Comparison of ENCODE assay signal across 8 cellular contexts in the genomic region with DNA sequence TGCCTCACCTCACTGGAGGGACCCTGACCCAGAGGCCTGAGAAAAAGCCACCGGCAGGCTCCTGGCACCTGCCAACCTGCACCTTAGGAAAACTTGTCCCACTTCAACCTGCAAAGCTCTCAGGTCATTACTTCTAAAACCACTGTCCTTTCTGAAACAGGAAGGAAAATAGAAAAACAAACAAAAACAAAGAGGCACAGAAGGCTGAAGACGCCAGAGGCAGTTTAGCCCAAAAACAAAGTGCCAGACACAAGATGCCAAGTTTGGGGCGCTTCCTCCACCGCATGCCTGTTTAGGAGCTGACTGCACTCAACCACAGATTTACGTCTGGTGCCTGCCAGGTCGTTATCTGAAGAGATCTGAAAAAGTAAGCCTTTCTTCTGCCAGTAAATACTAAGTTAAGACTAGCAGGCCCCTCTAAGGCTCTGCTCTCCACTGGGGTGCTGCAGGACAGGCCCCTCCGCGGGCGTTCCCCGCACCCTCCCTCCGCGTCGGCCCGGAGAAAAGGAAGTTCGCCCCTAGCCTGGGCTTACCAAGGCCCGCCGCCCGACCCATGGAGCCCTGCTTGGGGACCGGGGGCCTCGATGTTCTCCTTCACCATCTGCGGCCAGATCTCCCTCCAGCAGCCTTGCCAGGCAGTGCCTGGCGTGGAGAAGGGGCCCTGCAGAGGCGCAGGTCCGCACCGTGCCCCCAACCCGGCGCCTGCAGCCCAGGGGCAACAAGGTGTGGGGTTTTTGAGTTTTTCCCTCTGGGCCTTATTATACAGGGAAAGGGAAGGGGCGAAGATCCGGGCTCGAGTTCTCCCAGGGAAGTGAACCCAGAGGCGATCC. TPM values are rescaled to one million over a fixed set of nuclear protein-coding genes. Genes with fewer than 3 reads are reported as not detected.
DNase-seq lines count a peak whose midpoint lies in the region; ATAC-seq and TF ChIP-seq lines count a peak whose summit lies in the region.

No MANE protein-coding gene starts in this region.

- H3K27me3 Mint-ChIP-seq in WTC11 (ENCODE audit: low read depth): peaks cover 46% of the 10 kb centered on the region

- ATAC-seq in HG02610 (IDR thresholded peaks at IDR 0.05; ENCODE audit: unreplicated experiment) (peak; percentile 27), WTC11 (peak; percentile 53), omental fat pad (ENCODE audit: low FRiP score) (peak; percentile 30), GM18870 (IDR thresholded peaks at IDR 0.05; ENCODE audit: unreplicated experiment) (no peak), GM18868 (IDR thresholded peaks at IDR 0.05; ENCODE audit: unreplicated experiment) (no peak)

- CTCF ChIA-PET in GM10248 (lab: Yijun Ruan, JAX) (no interaction called here), WTC11 (lab: Charles Lee) (no interaction called here)

- H3K27ac Mint-ChIP-seq in WTC11: no peak overlapping the region

- WGBS in esophagus squamous epithelium, 2 donors: 10 to 11% methylated on average over 2 to 5 of the region's 31 CpGs

- intact Hi-C loops in esophagus squamous epithelium (cut with DNase I): no loop called here

- H3K4me1 Mint-ChIP-seq in WTC11: no peaks in the 10 kb centered on the region

- peaks cover 0 to 3% (median 0%) of the 10 kb centered on the region in 4 donors for H3K27me3 ChIP-seq in esophagus squamous epithelium

- H3K9me3 Mint-ChIP-seq in WTC11: 0 out of 2 replicates have a peak, but pooled peaks cover 3% of the 10 kb centered on the region

- no peaks in the 10 kb centered on the region for H3K9me3 ChIP-seq in esophagus squamous epithelium

- TF ChIP-seq POLR2A in esophagus squamous epithelium (IDR thresholded peaks at IDR 0.05): no peak

- H3K4me3 Mint-ChIP-seq in WTC11: peak overlapping the region; percentile 58

- no peak for TF ChIP-seq CTCF in GM10248 (IDR thresholded peaks at IDR 0.05; ENCODE audit: control extremely low read depth, extremely low read depth, low read depth, missing control alignments)
- TF ChIP-seq CTCF in WTC11 (IDR thresholded peaks at IDR 0.05): no peak
- TF ChIP-seq CTCF in esophagus squamous epithelium (IDR thresholded peaks at IDR 0.05): no peak
- no peak for TF ChIP-seq CTCF in omental fat pad (IDR thresholded peaks at IDR 0.05)

- peak overlapping the region; percentile 58 to 78 (median 74) for H3K4me3 ChIP-seq in esophagus squamous epithelium

- peaks cover 0 to 26% (median 7%) of the 10 kb centered on the region in 3 donors for H3K4me1 ChIP-seq in esophagus squamous epithelium

- no peaks in the 10 kb centered on the region; the same call in 1 of the 2 replicates for H3K36me3 Mint-ChIP-seq in WTC11

- H3K36me3 ChIP-seq in esophagus squamous epithelium: peaks cover 0 to 39% (median 0%) of the 10 kb centered on the region in 3 donors

- H3K27ac ChIP-seq in esophagus squamous epithelium: peak overlapping the region in 3 of 4 donors; percentile 35 to 73 (median 63)

- peak; percentile 14 for DNase-seq in GM10248 (ENCODE audit: extremely low spot score)
- peak; percentile 13 for DNase-seq in WTC11 (ENCODE audit: low spot score)
- DNase-seq in esophagus squamous epithelium (lab: John Stamatoyannopoulos, UW): no peak
- no peak for DNase-seq in omental fat pad (ENCODE audit: low spot score)
- DNase-seq in midbrain (lab: John Stamatoyannopoulos, UW): no peak

- POLR2A ChIA-PET in GM10248 (lab: Yijun Ruan, JAX): no interaction called here
- POLR2A ChIA-PET in WTC11 (lab: Charles Lee): no interaction called here

TF ChIP-seq in WTC11, 78 proteins besides CTCF, POLR2A, EP300 and RAD21:
- no peak for TF ChIP-seq TEAD4 (CRISPR knock-in tag; IDR thresholded peaks at IDR 0.05)
- TF ChIP-seq GTF2I (CRISPR knock-in tag; conservative IDR thresholded peaks at IDR 0.05): no peak
- no peak for TF ChIP-seq ZNF263 (CRISPR knock-in tag; IDR thresholded peaks at IDR 0.05; ENCODE audit: low read depth)
- TF ChIP-seq, protein P1, sequence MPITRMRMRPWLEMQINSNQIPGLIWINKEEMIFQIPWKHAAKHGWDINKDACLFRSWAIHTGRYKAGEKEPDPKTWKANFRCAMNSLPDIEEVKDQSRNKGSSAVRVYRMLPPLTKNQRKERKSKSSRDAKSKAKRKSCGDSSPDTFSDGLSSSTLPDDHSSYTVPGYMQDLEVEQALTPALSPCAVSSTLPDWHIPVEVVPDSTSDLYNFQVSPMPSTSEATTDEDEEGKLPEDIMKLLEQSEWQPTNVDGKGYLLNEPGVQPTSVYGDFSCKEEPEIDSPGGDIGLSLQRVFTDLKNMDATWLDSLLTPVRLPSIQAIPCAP (CRISPR knock-in tag; IDR thresholded peaks at IDR 0.05): no peak
- TF ChIP-seq, protein P2, sequence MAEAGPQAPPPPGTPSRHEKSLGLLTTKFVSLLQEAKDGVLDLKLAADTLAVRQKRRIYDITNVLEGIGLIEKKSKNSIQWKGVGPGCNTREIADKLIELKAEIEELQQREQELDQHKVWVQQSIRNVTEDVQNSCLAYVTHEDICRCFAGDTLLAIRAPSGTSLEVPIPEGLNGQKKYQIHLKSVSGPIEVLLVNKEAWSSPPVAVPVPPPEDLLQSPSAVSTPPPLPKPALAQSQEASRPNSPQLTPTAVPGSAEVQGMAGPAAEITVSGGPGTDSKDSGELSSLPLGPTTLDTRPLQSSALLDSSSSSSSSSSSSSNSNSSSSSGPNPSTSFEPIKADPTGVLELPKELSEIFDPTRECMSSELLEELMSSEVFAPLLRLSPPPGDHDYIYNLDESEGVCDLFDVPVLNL (CRISPR knock-in tag; IDR thresholded peaks at IDR 0.05; ENCODE audit: borderline replicate concordance, low read depth): no peak
- TF ChIP-seq, protein P3, sequence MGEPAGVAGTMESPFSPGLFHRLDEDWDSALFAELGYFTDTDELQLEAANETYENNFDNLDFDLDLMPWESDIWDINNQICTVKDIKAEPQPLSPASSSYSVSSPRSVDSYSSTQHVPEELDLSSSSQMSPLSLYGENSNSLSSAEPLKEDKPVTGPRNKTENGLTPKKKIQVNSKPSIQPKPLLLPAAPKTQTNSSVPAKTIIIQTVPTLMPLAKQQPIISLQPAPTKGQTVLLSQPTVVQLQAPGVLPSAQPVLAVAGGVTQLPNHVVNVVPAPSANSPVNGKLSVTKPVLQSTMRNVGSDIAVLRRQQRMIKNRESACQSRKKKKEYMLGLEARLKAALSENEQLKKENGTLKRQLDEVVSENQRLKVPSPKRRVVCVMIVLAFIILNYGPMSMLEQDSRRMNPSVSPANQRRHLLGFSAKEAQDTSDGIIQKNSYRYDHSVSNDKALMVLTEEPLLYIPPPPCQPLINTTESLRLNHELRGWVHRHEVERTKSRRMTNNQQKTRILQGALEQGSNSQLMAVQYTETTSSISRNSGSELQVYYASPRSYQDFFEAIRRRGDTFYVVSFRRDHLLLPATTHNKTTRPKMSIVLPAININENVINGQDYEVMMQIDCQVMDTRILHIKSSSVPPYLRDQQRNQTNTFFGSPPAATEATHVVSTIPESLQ (CRISPR knock-in tag; IDR thresholded peaks at IDR 0.05): no peak
- no peak for TF ChIP-seq ZNF232 (CRISPR knock-in tag; IDR thresholded peaks at IDR 0.05)
- no peak for TF ChIP-seq RORB (CRISPR knock-in tag; IDR thresholded peaks at IDR 0.05)
- TF ChIP-seq ZNF121 (CRISPR knock-in tag; IDR thresholded peaks at IDR 0.05): no peak
- TF ChIP-seq ZNF396 (CRISPR knock-in tag; IDR thresholded peaks at IDR 0.05; ENCODE audit: borderline replicate concordance): no peak
- TF ChIP-seq, protein P4, sequence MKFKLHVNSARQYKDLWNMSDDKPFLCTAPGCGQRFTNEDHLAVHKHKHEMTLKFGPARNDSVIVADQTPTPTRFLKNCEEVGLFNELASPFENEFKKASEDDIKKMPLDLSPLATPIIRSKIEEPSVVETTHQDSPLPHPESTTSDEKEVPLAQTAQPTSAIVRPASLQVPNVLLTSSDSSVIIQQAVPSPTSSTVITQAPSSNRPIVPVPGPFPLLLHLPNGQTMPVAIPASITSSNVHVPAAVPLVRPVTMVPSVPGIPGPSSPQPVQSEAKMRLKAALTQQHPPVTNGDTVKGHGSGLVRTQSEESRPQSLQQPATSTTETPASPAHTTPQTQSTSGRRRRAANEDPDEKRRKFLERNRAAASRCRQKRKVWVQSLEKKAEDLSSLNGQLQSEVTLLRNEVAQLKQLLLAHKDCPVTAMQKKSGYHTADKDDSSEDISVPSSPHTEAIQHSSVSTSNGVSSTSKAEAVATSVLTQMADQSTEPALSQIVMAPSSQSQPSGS (CRISPR knock-in tag; IDR thresholded peaks at IDR 0.05; ENCODE audit: borderline replicate concordance, low read depth): no peak
- no peak for TF ChIP-seq RELA (CRISPR knock-in tag; IDR thresholded peaks at IDR 0.05; ENCODE audit: borderline replicate concordance)
- no peak for TF ChIP-seq FOXK1 (CRISPR knock-in tag; IDR thresholded peaks at IDR 0.05)
- no peak for TF ChIP-seq ZNF138 (CRISPR knock-in tag; conservative IDR thresholded peaks at IDR 0.05)
- no peak for TF ChIP-seq ZNF416 (CRISPR knock-in tag; IDR thresholded peaks at IDR 0.05)
- TF ChIP-seq, protein P5, sequence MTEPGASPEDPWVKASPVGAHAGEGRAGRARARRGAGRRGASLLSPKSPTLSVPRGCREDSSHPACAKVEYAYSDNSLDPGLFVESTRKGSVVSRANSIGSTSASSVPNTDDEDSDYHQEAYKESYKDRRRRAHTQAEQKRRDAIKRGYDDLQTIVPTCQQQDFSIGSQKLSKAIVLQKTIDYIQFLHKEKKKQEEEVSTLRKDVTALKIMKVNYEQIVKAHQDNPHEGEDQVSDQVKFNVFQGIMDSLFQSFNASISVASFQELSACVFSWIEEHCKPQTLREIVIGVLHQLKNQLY (CRISPR knock-in tag; IDR thresholded peaks at IDR 0.05): no peak
- TF ChIP-seq CBFB (CRISPR knock-in tag; IDR thresholded peaks at IDR 0.05; ENCODE audit: low read depth): no peak
- TF ChIP-seq TEAD1 (CRISPR knock-in tag; IDR thresholded peaks at IDR 0.05): no peak

RNA-seq across cellular contexts. Expression of a gene that starts 1.3 kb away (rescaled TPM):
- total RNA-seq in WTC11 (2021): 37.2 to 41.3 TPM (median 39.8 TPM) in 3 replicates
- 10 to 100 TPM in 3 of 4 donors, 1 to 10 TPM in 1; 5.8 to 55.9 (median 18.6) TPM for total RNA-seq in esophagus squamous epithelium
- 10 to 100 TPM; 22.3 to 64.6 (median 38.7) TPM for total RNA-seq in omental fat pad

Comparison
In these comparisons a context has a peak if more than half of its experiments do, and no peak if none do; other contexts are left out.
1. DNase-seq: peak in GM10248 (single experiment) and WTC11 (single experiment); none in esophagus squamous epithelium (single experiment), omental fat pad (single experiment) and midbrain (single experiment).
2. ATAC-seq: peak in HG02610 (single experiment), WTC11 (single experiment) and omental fat pad (single experiment); none in GM18870 (single experiment) and GM18868 (single experiment).